ENCODE assay signal across 25 cellular contexts in genomic region chr9:16426716-16427115, GRCh38.
DNase-seq lines count a peak whose midpoint lies in the region; ATAC-seq and TF ChIP-seq lines count a peak whose summit lies in the region.
"Had no signal": no experiment of that assay in that cellular context is flagged by ENCODE, and none has a peak within 500 bp of the region (broad histone marks: within the 10 kb centered on the region; RNA-seq: fewer than 3 reads in every experiment).

No MANE protein-coding gene starts in this region.

- POLR2A ChIA-PET in SK-N-SH (lab: Yijun Ruan, JAX), result no interaction called here

- H3K27me3 ChIP-seq in SK-N-SH (ENCODE audit: insufficient read depth), result no peaks in the 10 kb centered on the region
- no peaks in the 10 kb centered on the region for H3K27me3 ChIP-seq in uterus

- WGBS in SK-N-SH (ENCODE audit: low lambda C conversion rate), result 94% methylated on average over 2 of the region's 2 CpGs

- H3K9me3 ChIP-seq in SK-N-SH, result no peaks in the 10 kb centered on the region
- H3K9me3 ChIP-seq in uterus, result no peaks in the 10 kb centered on the region

- H3K36me3 ChIP-seq in SK-N-SH (replicated peaks in 1 of 2; ENCODE audit: control insufficient read depth in 1 of 2, insufficient read depth in 2 of 2, low read length in 1 of 2), result peaks cover 0 to 19% of the 10 kb centered on the region in 2 experiments
- no peaks in the 10 kb centered on the region for H3K36me3 ChIP-seq in uterus

- H4K20me1 ChIP-seq in SK-N-SH (ENCODE audit: insufficient read depth), result no peaks in the 10 kb centered on the region

- no peak for TF ChIP-seq POLR2A in uterus (IDR thresholded peaks at IDR 0.05)

- no peak overlapping the region for H2AFZ ChIP-seq in SK-N-SH (ENCODE audit: low read depth)

- peaks cover 12 to 24% of the 10 kb centered on the region in 2 experiments; a peak in 3 of 4 replicates for H3K4me1 ChIP-seq in SK-N-SH (ENCODE audit: control insufficient read depth in 1 of 2, insufficient read depth in 2 of 2, low read depth in 1 of 2, low read length in 1 of 2)
- H3K4me1 ChIP-seq in uterus, result no peaks in the 10 kb centered on the region

- no peak overlapping the region for H3K4me3 ChIP-seq in SK-N-SH (ENCODE audit: low read depth in 2 of 2, low read length in 1 of 2)
- no peak overlapping the region for H3K4me3 ChIP-seq in epithelial cell of esophagus (ENCODE audit: low read length)
- no peak overlapping the region for H3K4me3 ChIP-seq in uterus

- no peak for DNase-seq in SK-N-SH
- DNase-seq in epithelial cell of esophagus (ENCODE audit: low read depth), result peak; percentile 65
- peak; percentile 94 for DNase-seq in iris pigment epithelial cell (ENCODE audit: low read depth)
- DNase-seq in uterus, result no peak
- DNase-seq in LoVo (ENCODE audit: low spot score), result no peak
- DNase-seq in T-helper 9 cell, result no peak
- DNase-seq: CD8-positive, alpha-beta T cell; DMS 273 treated with DMSO at 0.1 percent for 48 hours; DMS79; EL; GDM1; H7; KG1; NCI-H1048; NCI-H1417; NCI-H1694 treated with DMSO at 0.1 percent for 48 hours; NCI-H2081; NCI-H2227 treated with DMSO at 0.1 percent for 48 hours; NCI-H526 treated with DMSO at 0.1 percent for 48 hours; Right ventricle myocardium superior; RPMI8226 had no signal

- no peak for ATAC-seq in SK-N-SH treated with all-trans-retinoic acid at 6 μM for 48 hours
- ATAC-seq in activated CD4-positive, CD25-positive, alpha-beta regulatory T cell treated with anti-CD3 and anti-CD28 coated beads, Interleukin-2, amount 50 U/mL, for 24 hours, result no peak
- ATAC-seq: CD8-positive, alpha-beta T cell had no signal

- TF ChIP-seq RAD21 in SK-N-SH (IDR thresholded peaks at IDR 0.05; ENCODE audit: low read length), result no peak

- H3K27ac ChIP-seq in SK-N-SH (ENCODE audit: low read depth in 2 of 2, low read length in 1 of 2), result no peak overlapping the region
- H3K27ac ChIP-seq in uterus, result peak overlapping the region; percentile 25 to 55
- H3K27ac ChIP-seq: 22Rv1, C4-2B had no signal

- TF ChIP-seq CTCF in SK-N-SH (IDR thresholded peaks at IDR 0.05) (no peak), epithelial cell of esophagus (IDR thresholded peaks at IDR 0.05; ENCODE audit: insufficient read depth, low read depth, low read length, missing control alignments) (no peak), uterus (IDR thresholded peaks at IDR 0.05) (no peak)

- H3K9ac ChIP-seq in SK-N-SH, result no peak overlapping the region

- H3K79me2 ChIP-seq in SK-N-SH (ENCODE audit: insufficient read depth), result no peaks in the 10 kb centered on the region

- intact Hi-C loops in uterus (cut with DNase I; ENCODE audit: low total_unique reads), result no loop called here

- TF ChIP-seq EP300 in SK-N-SH (IDR thresholded peaks at IDR 0.05; ENCODE audit: borderline replicate concordance in 1 of 2, low read depth in 1 of 2, low read length in 1 of 2), result no peak

- H3K9me2 ChIP-seq in SK-N-SH, result no peaks in the 10 kb centered on the region

- CTCF ChIA-PET in SK-N-SH (lab: Yijun Ruan, JAX), result interaction anchor here (1.2 kb wide), 1 partner anchor 23 kb away, joined by 3 read pairs; no protein-coding TSS in a partner anchor

- peaks cover 10% of the 10 kb centered on the region for H3F3A ChIP-seq in SK-N-SH (replicated peaks; ENCODE audit: insufficient read depth)

- peak overlapping the region; percentile 47; the same call in 1 of the 2 replicates for H3K4me2 ChIP-seq in SK-N-SH

TF ChIP-seq in SK-N-SH, 30 proteins besides CTCF, POLR2A, EP300 and RAD21:
- TF ChIP-seq TAF1 (IDR thresholded peaks at IDR 0.05; ENCODE audit: borderline replicate concordance, low read depth, low read length), result no peak
- TF ChIP-seq RXRA (IDR thresholded peaks at IDR 0.05; ENCODE audit: borderline replicate concordance, low read depth), result no peak
- no peak for TF ChIP-seq TEAD4 (IDR thresholded peaks at IDR 0.05; ENCODE audit: borderline replicate concordance, insufficient read depth)
- no peak for TF ChIP-seq JUND (IDR thresholded peaks at IDR 0.05)
- TF ChIP-seq SIN3A (IDR thresholded peaks at IDR 0.05; ENCODE audit: borderline replicate concordance, low read depth, low read length), result no peak
- no peak for TF ChIP-seq FOXM1 (IDR thresholded peaks at IDR 0.05; ENCODE audit: low read depth)
TF ChIP-seq in SK-N-SH: peak in this region for 0.

TF ChIP-seq in SK-N-SH treated with all-trans-retinoic acid at 6 μM for 48 hours, 23 proteins besides CTCF, POLR2A, EP300 and RAD21 (continues in another document):
- TF ChIP-seq ZNF70 (CRISPR knock-in tag; IDR thresholded peaks at IDR 0.05) (no peak), POU6F1 (CRISPR knock-in tag; IDR thresholded peaks at IDR 0.05; ENCODE audit: borderline replicate concordance, low read depth) (no peak), PPARA (CRISPR knock-in tag; IDR thresholded peaks at IDR 0.05; ENCODE audit: borderline replicate concordance) (no peak), ISL1 (CRISPR knock-in tag; IDR thresholded peaks at IDR 0.05) (no peak), PATZ1 (CRISPR knock-in tag; IDR thresholded peaks at IDR 0.05; ENCODE audit: borderline replicate concordance) (no peak), CSDC2 (CRISPR knock-in tag; IDR thresholded peaks at IDR 0.05) (no peak), OSR1 (CRISPR knock-in tag; IDR thresholded peaks at IDR 0.05) (no peak), ESRRG (CRISPR knock-in tag; IDR thresholded peaks at IDR 0.05) (no peak), BACH2 (CRISPR knock-in tag; IDR thresholded peaks at IDR 0.05; ENCODE audit: borderline replicate concordance) (no peak), SNAI2 (CRISPR knock-in tag; IDR thresholded peaks at IDR 0.05) (no peak), RARB (CRISPR knock-in tag; IDR thresholded peaks at IDR 0.05) (no peak), ZNF8 (CRISPR knock-in tag; IDR thresholded peaks at IDR 0.05) (no peak), ARNTL (CRISPR knock-in tag; IDR thresholded peaks at IDR 0.05; ENCODE audit: borderline replicate concordance, low read depth) (no peak)
- TF ChIP-seq, protein P1, sequence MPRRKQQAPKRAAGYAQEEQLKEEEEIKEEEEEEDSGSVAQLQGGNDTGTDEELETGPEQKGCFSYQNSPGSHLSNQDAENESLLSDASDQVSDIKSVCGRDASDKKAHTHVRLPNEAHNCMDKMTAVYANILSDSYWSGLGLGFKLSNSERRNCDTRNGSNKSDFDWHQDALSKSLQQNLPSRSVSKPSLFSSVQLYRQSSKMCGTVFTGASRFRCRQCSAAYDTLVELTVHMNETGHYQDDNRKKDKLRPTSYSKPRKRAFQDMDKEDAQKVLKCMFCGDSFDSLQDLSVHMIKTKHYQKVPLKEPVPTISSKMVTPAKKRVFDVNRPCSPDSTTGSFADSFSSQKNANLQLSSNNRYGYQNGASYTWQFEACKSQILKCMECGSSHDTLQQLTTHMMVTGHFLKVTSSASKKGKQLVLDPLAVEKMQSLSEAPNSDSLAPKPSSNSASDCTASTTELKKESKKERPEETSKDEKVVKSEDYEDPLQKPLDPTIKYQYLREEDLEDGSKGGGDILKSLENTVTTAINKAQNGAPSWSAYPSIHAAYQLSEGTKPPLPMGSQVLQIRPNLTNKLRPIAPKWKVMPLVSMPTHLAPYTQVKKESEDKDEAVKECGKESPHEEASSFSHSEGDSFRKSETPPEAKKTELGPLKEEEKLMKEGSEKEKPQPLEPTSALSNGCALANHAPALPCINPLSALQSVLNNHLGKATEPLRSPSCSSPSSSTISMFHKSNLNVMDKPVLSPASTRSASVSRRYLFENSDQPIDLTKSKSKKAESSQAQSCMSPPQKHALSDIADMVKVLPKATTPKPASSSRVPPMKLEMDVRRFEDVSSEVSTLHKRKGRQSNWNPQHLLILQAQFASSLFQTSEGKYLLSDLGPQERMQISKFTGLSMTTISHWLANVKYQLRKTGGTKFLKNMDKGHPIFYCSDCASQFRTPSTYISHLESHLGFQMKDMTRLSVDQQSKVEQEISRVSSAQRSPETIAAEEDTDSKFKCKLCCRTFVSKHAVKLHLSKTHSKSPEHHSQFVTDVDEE (CRISPR knock-in tag; IDR thresholded peaks at IDR 0.05), result no peak

Comparison
In these comparisons a context has a peak if more than half of its experiments do, and no peak if none do; other contexts are left out.
1. DNase-seq: peak in epithelial cell of esophagus (single experiment) and iris pigment epithelial cell (single experiment); none in SK-N-SH (single experiment), uterus (0 of 2), LoVo (single experiment) and T-helper 9 cell (single experiment).
2. H3K27ac ChIP-seq: peak in uterus (2 of 2); none in SK-N-SH (0 of 2).